13 cellular contexts compared by ENCODE assay signal in the genomic region with DNA sequence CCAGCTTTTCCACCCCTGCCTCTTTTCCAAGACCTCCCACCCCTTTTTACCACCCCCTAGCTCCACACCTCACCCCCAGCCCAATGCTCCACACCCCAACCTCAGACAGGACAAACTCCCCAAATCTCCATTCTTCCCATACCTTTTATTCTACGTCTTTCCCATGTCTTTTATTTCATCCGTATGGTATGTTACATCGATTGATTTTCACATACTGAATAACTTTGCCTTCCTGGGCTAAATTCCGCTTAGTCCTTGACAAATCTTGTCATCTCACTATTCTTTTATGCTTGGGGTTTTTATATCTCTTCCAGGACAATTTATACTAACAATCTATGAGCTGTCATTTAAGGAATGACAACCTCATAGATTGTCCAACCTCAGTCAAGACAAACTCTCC. TPM values are rescaled to one million over a fixed set of nuclear protein-coding genes. Genes with fewer than 3 reads are reported as not detected.
DNase-seq lines count a peak whose midpoint lies in the region; ATAC-seq and TF ChIP-seq lines count a peak whose summit lies in the region.
"Had no signal": no experiment of that assay in that cellular context is flagged by ENCODE, and none has a peak within 500 bp of the region (broad histone marks: within the 10 kb centered on the region; RNA-seq: fewer than 3 reads in every experiment).

No MANE protein-coding gene starts in this region.

- no peaks in the 10 kb centered on the region for H3K36me3 Mint-ChIP-seq in GM23338 (ENCODE audit: low read depth)
- H3K36me3 Mint-ChIP-seq: CD4-positive, CD25-positive, alpha-beta regulatory T cell had no signal

- H3K79me2 ChIP-seq in GM23338 (replicated peaks; ENCODE audit: insufficient read depth): no peaks in the 10 kb centered on the region

- no peaks in the 10 kb centered on the region for H4K20me1 ChIP-seq in GM23338 (replicated peaks; ENCODE audit: insufficient read depth)
- H4K20me1 ChIP-seq: BLaER1 treated with 17β-estradiol and CSF1 and Interleukin-3, amounts not matched to agents 10 nM and 100 nM had no signal

- H2AFZ ChIP-seq in GM23338: peak overlapping the region; percentile 90; the same call in 1 of the 2 replicates
- H2AFZ ChIP-seq: GM23248 had no signal

- no peak overlapping the region for H3K4me3 ChIP-seq in GM23338
- H3K4me3 ChIP-seq in SJSA1: no peak overlapping the region
- H3K4me3 ChIP-seq in tibial artery: no peak overlapping the region
- H3K4me3 ChIP-seq: BLaER1 treated with 17β-estradiol and CSF1 and Interleukin-3, amounts not matched to agents 10 nM and 100 nM; GM23248 had no signal

- H3K36me3 ChIP-seq in GM23338 (ENCODE audit: insufficient read depth) (no peaks in the 10 kb centered on the region), SJSA1 (no peaks in the 10 kb centered on the region), tibial artery (no peaks in the 10 kb centered on the region)
- H3K36me3 ChIP-seq: BLaER1 treated with 17β-estradiol and CSF1 and Interleukin-3, amounts not matched to agents 10 nM and 100 nM had no signal

- H3K4me1 ChIP-seq in GM23338 (ENCODE audit: insufficient read depth) (0 out of 2 replicates have a peak, but pooled peaks cover 3% of the 10 kb centered on the region), SJSA1 (replicated peaks) (peaks cover 77% of the 10 kb centered on the region), tibial artery (peaks cover 0 to 30% (median 2%) of the 10 kb centered on the region in 4 donors)

- no peak for DNase-seq in GM23338 (ENCODE audit: low spot score)
- DNase-seq in SJSA1 (ENCODE audit: low read depth in 1 of 2, low spot score in 2 of 2): peak in 1 of 2 experiments; percentile 20
- DNase-seq in islet precursor cell: peak; percentile 29
- DNase-seq in tibial artery: peak in 1 of 2 donors; percentile 7
- no peak for DNase-seq in SHP77 treated with DMSO at 0.1 percent for 48 hours (lab: John Stamatoyannopoulos, UW)
- no peak for DNase-seq in NK-92 (lab: John Stamatoyannopoulos, UW; ENCODE audit: unreplicated experiment)
- DNase-seq: 8988T; ACHN; CD4-positive, CD25-positive, alpha-beta regulatory T cell had no signal

- H3K27me3 ChIP-seq in GM23338 (ENCODE audit: insufficient read depth) (no peaks in the 10 kb centered on the region), SJSA1 (replicated peaks) (no peaks in the 10 kb centered on the region), tibial artery (peaks cover 0 to 4% of the 10 kb centered on the region in 2 donors)
- H3K27me3 ChIP-seq: BLaER1 treated with 17β-estradiol and CSF1 and Interleukin-3, amounts not matched to agents 10 nM and 100 nM had no signal

- H3K9me3 Mint-ChIP-seq in GM23338: no peaks in the 10 kb centered on the region; the same call in 2 of the 3 replicates
- H3K9me3 Mint-ChIP-seq: CD4-positive, CD25-positive, alpha-beta regulatory T cell; H9 had no signal

- H3K27ac Mint-ChIP-seq in GM23338: no peak overlapping the region
- H3K27ac Mint-ChIP-seq: CD4-positive, CD25-positive, alpha-beta regulatory T cell; H9 had no signal

- intact Hi-C loops in tibial artery (cut with DNase I; ENCODE audit: low total_unique reads): no loop called here

- H3K4me3 Mint-ChIP-seq in GM23338: no peak overlapping the region
- H3K4me3 Mint-ChIP-seq: CD4-positive, CD25-positive, alpha-beta regulatory T cell; H9 had no signal

- peaks cover 9% of the 10 kb centered on the region for H3K4me1 Mint-ChIP-seq in GM23338
- H3K4me1 Mint-ChIP-seq: CD4-positive, CD25-positive, alpha-beta regulatory T cell had no signal

- ATAC-seq in GM23338 (no peak), HG02678 (IDR thresholded peaks at IDR 0.05; ENCODE audit: unreplicated experiment) (no peak)

- peaks cover 3% of the 10 kb centered on the region for H3K27me3 Mint-ChIP-seq in GM23338 (ENCODE audit: insufficient read depth, low read depth, poor library complexity)

- H3K4me2 ChIP-seq in GM23338: no peak overlapping the region

- no peaks in the 10 kb centered on the region for H3K9me3 ChIP-seq in SJSA1 (replicated peaks)
- no peaks in the 10 kb centered on the region for H3K9me3 ChIP-seq in tibial artery
- H3K9me3 ChIP-seq: BLaER1 treated with 17β-estradiol and CSF1 and Interleukin-3, amounts not matched to agents 10 nM and 100 nM had no signal

- H3F3A ChIP-seq in GM23338 (replicated peaks; ENCODE audit: low read depth): no peaks in the 10 kb centered on the region

- H3K27ac ChIP-seq in GM23338 (ENCODE audit: low read depth) (no peak overlapping the region), SJSA1 (peak overlapping the region; percentile 63), tibial artery (peak overlapping the region; percentile 41 to 46)
- H3K27ac ChIP-seq: BLaER1 treated with 17β-estradiol and CSF1 and Interleukin-3, amounts not matched to agents 10 nM and 100 nM had no signal

- TF ChIP-seq CTCF in GM23338 (conservative IDR thresholded peaks at IDR 0.05; ENCODE audit: low read depth in 2 of 2) (no peak), tibial artery (IDR thresholded peaks at IDR 0.05) (no peak)

- H3K9me2 ChIP-seq in GM23338 (ENCODE audit: insufficient read depth): 0 out of 2 replicates have a peak, but pooled peaks cover 3% of the 10 kb centered on the region

TF ChIP-seq in GM23338, 12 proteins besides CTCF, POLR2A, EP300 and RAD21:
- no peak for TF ChIP-seq NANOG (IDR thresholded peaks at IDR 0.05; ENCODE audit: borderline replicate concordance)
- no peak for TF ChIP-seq JUNB (IDR thresholded peaks at IDR 0.05; ENCODE audit: unreplicated experiment)
- TF ChIP-seq EZH2 (IDR thresholded peaks at IDR 0.05; ENCODE audit: low read depth, unreplicated experiment): no peak
- TF ChIP-seq, protein P1, sequence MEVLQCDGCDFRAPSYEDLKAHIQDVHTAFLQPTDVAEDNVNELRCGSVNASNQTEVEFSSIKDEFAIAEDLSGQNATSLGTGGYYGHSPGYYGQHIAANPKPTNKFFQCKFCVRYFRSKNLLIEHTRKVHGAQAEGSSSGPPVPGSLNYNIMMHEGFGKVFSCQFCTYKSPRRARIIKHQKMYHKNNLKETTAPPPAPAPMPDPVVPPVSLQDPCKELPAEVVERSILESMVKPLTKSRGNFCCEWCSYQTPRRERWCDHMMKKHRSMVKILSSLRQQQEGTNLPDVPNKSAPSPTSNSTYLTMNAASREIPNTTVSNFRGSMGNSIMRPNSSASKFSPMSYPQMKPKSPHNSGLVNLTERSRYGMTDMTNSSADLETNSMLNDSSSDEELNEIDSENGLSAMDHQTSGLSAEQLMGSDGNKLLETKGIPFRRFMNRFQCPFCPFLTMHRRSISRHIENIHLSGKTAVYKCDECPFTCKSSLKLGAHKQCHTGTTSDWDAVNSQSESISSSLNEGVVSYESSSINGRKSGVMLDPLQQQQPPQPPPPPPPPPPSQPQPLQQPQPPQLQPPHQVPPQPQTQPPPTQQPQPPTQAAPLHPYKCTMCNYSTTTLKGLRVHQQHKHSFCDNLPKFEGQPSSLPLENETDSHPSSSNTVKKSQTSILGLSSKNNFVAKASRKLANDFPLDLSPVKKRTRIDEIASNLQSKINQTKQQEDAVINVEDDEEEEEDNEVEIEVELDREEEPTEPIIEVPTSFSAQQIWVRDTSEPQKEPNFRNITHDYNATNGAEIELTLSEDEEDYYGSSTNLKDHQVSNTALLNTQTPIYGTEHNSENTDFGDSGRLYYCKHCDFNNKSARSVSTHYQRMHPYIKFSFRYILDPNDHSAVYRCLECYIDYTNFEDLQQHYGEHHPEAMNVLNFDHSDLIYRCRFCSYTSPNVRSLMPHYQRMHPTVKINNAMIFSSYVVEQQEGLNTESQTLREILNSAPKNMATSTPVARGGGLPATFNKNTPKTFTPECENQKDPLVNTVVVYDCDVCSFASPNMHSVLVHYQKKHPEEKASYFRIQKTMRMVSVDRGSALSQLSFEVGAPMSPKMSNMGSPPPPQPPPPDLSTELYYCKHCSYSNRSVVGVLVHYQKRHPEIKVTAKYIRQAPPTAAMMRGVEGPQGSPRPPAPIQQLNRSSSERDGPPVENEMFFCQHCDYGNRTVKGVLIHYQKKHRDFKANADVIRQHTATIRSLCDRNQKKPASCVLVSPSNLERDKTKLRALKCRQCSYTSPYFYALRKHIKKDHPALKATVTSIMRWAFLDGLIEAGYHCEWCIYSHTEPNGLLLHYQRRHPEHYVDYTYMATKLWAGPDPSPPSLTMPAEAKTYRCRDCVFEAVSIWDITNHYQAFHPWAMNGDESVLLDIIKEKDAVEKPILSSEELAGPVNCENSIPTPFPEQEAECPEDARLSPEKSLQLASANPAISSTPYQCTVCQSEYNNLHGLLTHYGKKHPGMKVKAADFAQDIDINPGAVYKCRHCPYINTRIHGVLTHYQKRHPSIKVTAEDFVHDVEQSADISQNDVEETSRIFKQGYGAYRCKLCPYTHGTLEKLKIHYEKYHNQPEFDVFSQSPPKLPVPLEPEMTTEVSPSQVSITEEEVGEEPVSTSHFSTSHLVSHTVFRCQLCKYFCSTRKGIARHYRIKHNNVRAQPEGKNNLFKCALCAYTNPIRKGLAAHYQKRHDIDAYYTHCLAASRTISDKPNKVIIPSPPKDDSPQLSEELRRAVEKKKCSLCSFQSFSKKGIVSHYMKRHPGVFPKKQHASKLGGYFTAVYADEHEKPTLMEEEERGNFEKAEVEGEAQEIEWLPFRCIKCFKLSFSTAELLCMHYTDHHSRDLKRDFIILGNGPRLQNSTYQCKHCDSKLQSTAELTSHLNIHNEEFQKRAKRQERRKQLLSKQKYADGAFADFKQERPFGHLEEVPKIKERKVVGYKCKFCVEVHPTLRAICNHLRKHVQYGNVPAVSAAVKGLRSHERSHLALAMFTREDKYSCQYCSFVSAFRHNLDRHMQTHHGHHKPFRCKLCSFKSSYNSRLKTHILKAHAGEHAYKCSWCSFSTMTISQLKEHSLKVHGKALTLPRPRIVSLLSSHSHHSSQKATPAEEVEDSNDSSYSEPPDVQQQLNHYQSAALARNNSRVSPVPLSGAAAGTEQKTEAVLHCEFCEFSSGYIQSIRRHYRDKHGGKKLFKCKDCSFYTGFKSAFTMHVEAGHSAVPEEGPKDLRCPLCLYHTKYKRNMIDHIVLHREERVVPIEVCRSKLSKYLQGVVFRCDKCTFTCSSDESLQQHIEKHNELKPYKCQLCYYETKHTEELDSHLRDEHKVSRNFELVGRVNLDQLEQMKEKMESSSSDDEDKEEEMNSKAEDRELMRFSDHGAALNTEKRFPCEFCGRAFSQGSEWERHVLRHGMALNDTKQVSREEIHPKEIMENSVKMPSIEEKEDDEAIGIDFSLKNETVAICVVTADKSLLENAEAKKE (CRISPR knock-in tag; IDR thresholded peaks at IDR 0.05): no peak
- no peak for TF ChIP-seq EZH2phosphoT487 (IDR thresholded peaks at IDR 0.05; ENCODE audit: unreplicated experiment)
- TF ChIP-seq CREB1 (CRISPR knock-in tag; IDR thresholded peaks at IDR 0.05; ENCODE audit: low read depth): no peak

RNA-seq across cellular contexts. Expression of gene PITPNM3, which starts 46.4 kb away (rescaled TPM):
- total RNA-seq in GM23338 (2014; rRNA removed; shearing (Covaris generic)): 1.5 and 2.2 TPM in 2 replicates
- 0.68 and 1.0 TPM in 2 replicates for polyA plus RNA-seq in GM23338 (2016; fragmentation: Nextera tagmentation; extraction: Ambion mirVana)
- 6.0 and 8.6 TPM in 2 replicates for total RNA-seq in SJSA1 (2014; rRNA removed; shearing (Covaris generic))
